8 cellular contexts compared by ENCODE assay signal in the genomic region with DNA sequence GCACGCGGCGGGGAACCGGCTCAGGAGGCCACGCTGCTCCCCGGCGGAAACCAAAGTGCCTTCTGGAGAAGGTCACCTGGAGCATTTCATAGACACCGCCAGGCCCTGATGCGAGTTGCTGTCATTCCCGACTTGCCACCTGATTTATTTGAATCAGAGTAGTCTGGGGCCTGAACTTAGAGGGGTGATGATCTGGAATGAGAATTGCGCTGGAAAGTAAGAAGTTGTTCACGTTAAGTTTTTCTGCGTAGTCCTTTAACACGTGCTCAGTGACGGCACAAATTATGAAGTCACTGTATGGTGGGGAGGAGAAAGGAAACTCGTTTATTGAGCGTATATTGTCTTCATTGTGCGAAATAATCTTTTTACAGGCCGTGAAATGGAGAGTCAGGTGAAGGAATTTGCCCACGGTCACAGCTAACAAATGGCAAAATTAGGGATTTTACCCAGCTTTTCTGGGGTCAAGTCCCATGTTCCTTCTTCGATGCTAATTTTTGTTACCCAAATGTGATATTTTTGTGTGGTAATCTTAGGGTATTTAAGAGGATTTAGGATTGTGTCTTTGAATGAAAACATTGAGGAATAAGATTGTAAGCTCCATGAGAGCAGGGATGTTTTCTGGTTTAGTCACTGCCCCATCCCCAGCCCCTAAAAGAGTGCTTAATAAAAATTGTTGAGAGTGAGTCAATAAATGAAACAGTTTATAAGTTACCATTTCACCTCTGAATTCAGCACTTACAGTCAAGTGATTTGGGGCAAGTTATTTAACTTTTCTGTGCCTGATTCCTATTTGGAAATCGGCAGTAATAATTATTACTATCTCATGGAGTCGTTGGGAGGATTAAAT. TPM values are rescaled to one million over a fixed set of nuclear protein-coding genes. Genes with fewer than 3 reads are reported as not detected.
DNase-seq lines count a peak whose midpoint lies in the region; ATAC-seq and TF ChIP-seq lines count a peak whose summit lies in the region.

No MANE protein-coding gene starts in this region.

- peak overlapping the region; percentile 79 for H3K27ac ChIP-seq in DOHH2 (ENCODE audit: low read depth, low read length)
- peak overlapping the region; percentile 96 for H3K27ac ChIP-seq in vagina

- no peaks in the 10 kb centered on the region for H3K36me3 Mint-ChIP-seq in endothelial cell (ENCODE audit: low read depth, unreplicated experiment)

- H3K36me3 ChIP-seq in DOHH2 (ENCODE audit: control insufficient read depth, low read length) (peaks cover 55% of the 10 kb centered on the region), mucosa of stomach (ENCODE audit: control insufficient read depth, insufficient read depth, low read length) (no peaks in the 10 kb centered on the region), vagina (no peaks in the 10 kb centered on the region)

- H3K9me3 ChIP-seq in DOHH2 (ENCODE audit: control insufficient read depth, insufficient read depth, low read length) (no peaks in the 10 kb centered on the region), mucosa of stomach (ENCODE audit: control insufficient read depth, low read length) (no peaks in the 10 kb centered on the region), vagina (no peaks in the 10 kb centered on the region)

- peak; percentile 8 for ATAC-seq in HG02610 (IDR thresholded peaks at IDR 0.05; ENCODE audit: unreplicated experiment)

- H3K27ac Mint-ChIP-seq in endothelial cell (ENCODE audit: unreplicated experiment), result peak overlapping the region; percentile 95

- peaks cover 9% of the 10 kb centered on the region for H4K20me1 ChIP-seq in DOHH2 (ENCODE audit: control insufficient read depth, insufficient read depth, low read depth, low read length)

- no peaks in the 10 kb centered on the region for H3K9me3 Mint-ChIP-seq in endothelial cell (ENCODE audit: unreplicated experiment)

- no peaks in the 10 kb centered on the region for H3K9me2 ChIP-seq in DOHH2 (replicated peaks; ENCODE audit: control insufficient read depth, low read length)

- H3K4me3 ChIP-seq in DOHH2 (ENCODE audit: low read length) (peak overlapping the region; percentile 94), mucosa of stomach (ENCODE audit: low read length) (peak overlapping the region; percentile 80), vagina (peak overlapping the region; percentile 95 to 99)

- peaks cover 13% of the 10 kb centered on the region for H3K27me3 Mint-ChIP-seq in endothelial cell (ENCODE audit: unreplicated experiment)

- peaks cover 59% of the 10 kb centered on the region for H3K79me2 ChIP-seq in DOHH2 (ENCODE audit: control insufficient read depth, low read length)

- H3F3A ChIP-seq in DOHH2 (ENCODE audit: control insufficient read depth, insufficient read depth), result no peaks in the 10 kb centered on the region

- no peak for TF ChIP-seq CTCF in DOHH2 (IDR thresholded peaks at IDR 0.05; ENCODE audit: low read depth, low read length, poor library complexity, severe bottlenecking)
- no peak for TF ChIP-seq CTCF in endothelial cell (IDR thresholded peaks at IDR 0.05; ENCODE audit: unreplicated experiment)
- no peak for TF ChIP-seq CTCF in vagina (IDR thresholded peaks at IDR 0.05)

- peaks cover 33% of the 10 kb centered on the region for H3K4me1 ChIP-seq in DOHH2 (ENCODE audit: control insufficient read depth, low read length)
- H3K4me1 ChIP-seq in mucosa of stomach (ENCODE audit: control insufficient read depth, insufficient read depth, low read length), result peaks cover 16% of the 10 kb centered on the region
- peaks cover 52% of the 10 kb centered on the region for H3K4me1 ChIP-seq in vagina

- TF ChIP-seq POLR2A in vagina (IDR thresholded peaks at IDR 0.05), result no peak

- H3K4me1 Mint-ChIP-seq in endothelial cell (ENCODE audit: unreplicated experiment), result peaks cover 17% of the 10 kb centered on the region

- peak overlapping the region; percentile 94 for H3K9ac ChIP-seq in mucosa of stomach (ENCODE audit: low read length)

- DNase-seq in T-helper 1 cell (peak in 3 of 5 donors; percentile 48 to 70 (median 63)), endothelial cell (ENCODE audit: low spot score) (no peak), vagina (ENCODE audit: extremely low spot score in 2 of 2) (no peak), HPDE6-E6E7 (ENCODE audit: extremely low spot score) (no peak), NCI-H345 treated with DMSO at 0.1 percent for 48 hours (lab: John Stamatoyannopoulos, UW; ENCODE audit: unreplicated experiment) (no peak)

- peak overlapping the region; percentile 92 for H3K4me3 Mint-ChIP-seq in endothelial cell (ENCODE audit: unreplicated experiment)

- intact Hi-C loops in vagina (cut with DNase I), result loop anchor here (5.0 kb wide), 2 partner anchors 35 to 45 kb away; partner anchors contain the start of gene NBL1

- H3K4me2 ChIP-seq in DOHH2 (ENCODE audit: low read length), result peak overlapping the region; percentile 78

- H3K27me3 ChIP-seq in DOHH2 (ENCODE audit: control insufficient read depth, low read length) (no peaks in the 10 kb centered on the region), mucosa of stomach (ENCODE audit: control insufficient read depth, insufficient read depth, low read length) (no peaks in the 10 kb centered on the region), vagina (no peaks in the 10 kb centered on the region)

RNA-seq across cellular contexts. Expression of gene NBL1, which starts 46.4 kb away (rescaled TPM):
- 38.1 TPM for total RNA-seq in endothelial cell (ENCODE audit: unreplicated experiment)
- total RNA-seq in vagina, result 148 TPM

Comparison
In these comparisons a context has a peak if more than half of its experiments do, and no peak if none do; other contexts are left out.
1. DNase-seq: peak in T-helper 1 cell (3 of 5); none in endothelial cell (single experiment), vagina (0 of 2), HPDE6-E6E7 (single experiment) and NCI-H345 treated with DMSO at 0.1 percent for 48 hours (single experiment).
2. Peak in every context shown above with its lines, with median percentiles within 50 percentile points of each other: H3K4me3 ChIP-seq.